ENCODE assay signal across 8 cellular contexts in genomic region chr19:18419195-18419698, GRCh38.
DNase-seq lines count a peak whose midpoint lies in the region; ATAC-seq and TF ChIP-seq lines count a peak whose summit lies in the region.

Gene SSBP4, plus strand, starts transcription at chr19:18419398. Its CDS starts 251 bp downstream, at chr19:18419649.

- peaks cover 53% of the 10 kb centered on the region for H3K27me3 ChIP-seq in NT2/D1 (ENCODE audit: insufficient read depth, insufficient read length)

- H3K4me3 ChIP-seq in NT2/D1 (ENCODE audit: insufficient read length, low read depth) (peak within 1 kb of the TSS; percentile 70), epithelial cell of esophagus (ENCODE audit: low read length) (peak within 1 kb of the TSS; percentile 54)

- no peak for TF ChIP-seq CTCF in epithelial cell of esophagus (IDR thresholded peaks at IDR 0.05; ENCODE audit: insufficient read depth, low read depth, low read length, missing control alignments)

- no peaks in the 10 kb centered on the region for H3K36me3 ChIP-seq in NT2/D1 (ENCODE audit: insufficient read depth, insufficient read length, low read length)

- H3K9ac ChIP-seq in NT2/D1 (ENCODE audit: insufficient read length, low read depth), result peak within 1 kb of the TSS; percentile 83

- peaks cover 53% of the 10 kb centered on the region for H3K4me1 ChIP-seq in NT2/D1 (ENCODE audit: insufficient read depth, insufficient read length)

- H3K9me3 ChIP-seq in NT2/D1 (ENCODE audit: insufficient read depth, low read length), result no peaks in the 10 kb centered on the region

- DNase-seq in NK-92 treated with Interleukin-12 subunit alpha and Interleukin-12 subunit beta, amount 100 ng/mL, for 24 hours (lab: John Stamatoyannopoulos, UW), result peak; percentile 63
- DNase-seq in NK-92 (lab: John Stamatoyannopoulos, UW; ENCODE audit: unreplicated experiment) (no peak), NT2/D1 (ENCODE audit: low read depth, low spot score) (no peak), activated T-cell treated with anti-CD3 and anti-CD28 coated beads for 4 hours (peak; percentile 55), epithelial cell of esophagus (ENCODE audit: low read depth) (peak; percentile 76), midbrain (lab: John Stamatoyannopoulos, UW) (peak; percentile 63)
- DNase-seq in stimulated activated naive CD4-positive, alpha-beta T cell treated with Interleukin-2 at 50 U/mL for 16 hours (lab: John Stamatoyannopoulos, UW), result peak; percentile 73

- ATAC-seq in HG03521 (IDR thresholded peaks at IDR 0.05; ENCODE audit: unreplicated experiment), result peak; percentile 45

Comparison
In these comparisons a context has a peak if more than half of its experiments do, and no peak if none do; other contexts are left out.
1. DNase-seq: peak in NK-92 treated with Interleukin-12 subunit alpha and Interleukin-12 subunit beta, amount 100 ng/mL, for 24 hours (single experiment), activated T-cell treated with anti-CD3 and anti-CD28 coated beads for 4 hours (single experiment), epithelial cell of esophagus (single experiment), midbrain (single experiment) and stimulated activated naive CD4-positive, alpha-beta T cell treated with Interleukin-2 at 50 U/mL for 16 hours (single experiment); none in NK-92 (single experiment) and NT2/D1 (single experiment).